1 cellular context compared by ENCODE assay signal in the genomic region with DNA sequence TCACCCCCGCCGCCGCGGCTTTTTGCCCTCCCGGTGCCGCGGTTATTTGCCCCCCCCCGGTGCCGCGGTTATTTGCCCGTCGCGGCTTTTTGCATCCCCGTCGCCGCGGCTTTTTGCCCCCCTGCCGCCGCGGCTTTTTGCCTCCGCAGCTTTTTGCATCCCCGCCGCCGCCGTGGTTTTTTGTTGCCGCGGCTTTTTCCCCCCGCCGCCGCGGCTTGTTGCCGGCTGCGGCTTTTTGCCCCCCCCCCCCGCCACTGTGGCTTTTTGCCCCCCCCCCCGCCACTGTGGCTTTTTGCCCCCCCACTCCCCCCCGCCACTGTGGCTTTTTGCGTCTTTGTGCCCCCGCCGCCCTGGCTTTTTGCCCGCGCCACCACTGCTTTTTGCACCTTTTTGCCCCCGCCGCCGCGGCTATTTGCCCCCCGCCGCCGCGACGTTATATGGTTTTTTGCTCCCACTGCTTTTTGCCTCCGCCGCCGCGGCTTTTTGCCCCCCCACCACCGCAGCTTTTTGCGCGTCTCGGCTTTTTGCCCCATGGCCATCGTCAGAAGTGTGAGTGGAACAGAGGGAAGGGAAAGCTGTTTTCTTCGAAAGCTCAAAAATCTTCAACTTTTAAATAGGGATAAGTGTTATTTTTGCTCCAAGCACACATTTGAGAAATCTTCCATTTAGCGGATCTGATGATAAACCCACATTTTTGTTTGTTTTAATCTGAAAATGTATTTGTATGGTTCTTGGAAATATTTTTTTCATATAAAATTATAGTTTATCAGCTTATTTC.
TF ChIP-seq lines count a peak whose summit lies in the region.

No MANE protein-coding gene starts in this region.

TF ChIP-seq in GM12878, 131 proteins besides CTCF, POLR2A, EP300 and RAD21:
- TF ChIP-seq EZH2 (IDR thresholded peaks at IDR 0.05; ENCODE audit: borderline replicate concordance, control insufficient read depth, low read depth, low read length), result 0 out of 2 replicates have a peak, but pooled peaks have one; percentile 34
- 0 out of 2 replicates have a peak, but pooled peaks have one; percentile 27 for TF ChIP-seq BMI1 (IDR thresholded peaks at IDR 0.05; ENCODE audit: borderline replicate concordance)
